Comparison of ENCODE assay signal across 7 cellular contexts in genomic region chr2:173964565-173965371, GRCh38. TPM values are rescaled to one million over a fixed set of nuclear protein-coding genes. Genes with fewer than 3 reads are reported as not detected.
DNase-seq lines count a peak whose midpoint lies in the region; ATAC-seq lines count a peak whose summit lies in the region.

No MANE protein-coding gene starts in this region.

- H3K27ac ChIP-seq in cingulate gyrus (ENCODE audit: low read depth, low read length) = peak overlapping the region; percentile 99

- ATAC-seq in GM18502 (IDR thresholded peaks at IDR 0.05; ENCODE audit: poor library complexity, unreplicated experiment) (peak; percentile 18), HG02981 (IDR thresholded peaks at IDR 0.05; ENCODE audit: unreplicated experiment) (peak; percentile 19), left colon (peak; percentile 59)

- intact Hi-C loops in left colon (cut with DNase I, micrococcal nuclease) = no loop called here

- peak; percentile 81 for DNase-seq in NCI-H446 treated with DMSO at 0.1 percent for 48 hours (lab: John Stamatoyannopoulos, UW)
- peak; percentile 91 for DNase-seq in activated CD4-positive, alpha-beta T cell treated with anti-CD3 and anti-CD28 coated beads for 48 hours
- peak; percentile 87 to 94 for DNase-seq in left colon
- peak; percentile 84 to 86 for DNase-seq in stimulated activated CD4-positive, alpha-beta T cell treated with anti-CD3 and anti-CD28 coated beads, Interleukin-2, amount 100 ng/mL, for 24 hours

RNA-seq across cellular contexts. Expression of gene SP3, which starts 0.4 kb away (rescaled TPM):
- 10 to 100 TPM; 67.8 to 92.6 TPM for total RNA-seq in left colon

Comparison
In these comparisons a context has a peak if more than half of its experiments do, and no peak if none do; other contexts are left out.
1. Peak in every context shown above with its lines: DNase-seq, ATAC-seq and H3K27ac ChIP-seq.